ENCODE assay signal across 8 cellular contexts in genomic region chr12:68331869-68332725, GRCh38.
DNase-seq lines count a peak whose midpoint lies in the region; ATAC-seq and FAIRE-seq lines count a peak whose summit lies in the region.

TSS of gene MDM1 (minus strand) at chr12:68332362. CDS start at chr12:68332245, 117 bp downstream.

- ATAC-seq in HG02981 (IDR thresholded peaks at IDR 0.05; ENCODE audit: unreplicated experiment): peak; percentile 99

- FAIRE-seq in GM18507 (lab: Jason Lieb, UNC): peak; percentile 99

- DNase-seq in GM18507 (ENCODE audit: extremely low spot score, insufficient read length, low read depth) (peak; percentile 95), NCI-H2029 treated with DMSO at 0.1 percent for 48 hours (lab: John Stamatoyannopoulos, UW) (peak; percentile 94), T-helper 9 cell (peak; percentile 92), astrocyte of the hippocampus (ENCODE audit: low read depth, low spot score) (peak; percentile 99), hippocampal formation (lab: John Stamatoyannopoulos, UW) (peak; percentile 98 to 99), retina (peak; percentile 96), DMS79 (lab: John Stamatoyannopoulos, UW) (no peak)
